Comparison of ENCODE assay signal across 21 cellular contexts in genomic region chr1:228043281-228043845, GRCh38. TPM values are rescaled to one million over a fixed set of nuclear protein-coding genes. Genes with fewer than 3 reads are reported as not detected.
DNase-seq lines count a peak whose midpoint lies in the region; ATAC-seq, FAIRE-seq and TF ChIP-seq lines count a peak whose summit lies in the region.
"Had no signal": no experiment of that assay in that cellular context is flagged by ENCODE, and none has a peak within 500 bp of the region (broad histone marks: within the 10 kb centered on the region; RNA-seq: fewer than 3 reads in every experiment).

No MANE protein-coding gene starts in this region.

- ATAC-seq in lower lobe of right lung: peak; percentile 22 to 70
- ATAC-seq in GM21529 (IDR thresholded peaks at IDR 0.05; ENCODE audit: unreplicated experiment): no peak
- ATAC-seq: activated CD8-positive, alpha-beta memory T cell treated with anti-CD3 and anti-CD28 coated beads, Interleukin-2, amount 10 ng/mL, durations not matched to agents 7 days and 5 days; gastroesophageal sphincter had no signal

- intact Hi-C loops in lower lobe of right lung (cut with DNase I): no loop called here

- peak; percentile 84 for FAIRE-seq in bronchial epithelial cell (lab: Jason Lieb, UNC)

- no peaks in the 10 kb centered on the region for H3F3A ChIP-seq in GM23248 (ENCODE audit: insufficient read depth)

- H3K9me3 ChIP-seq in GM23248 (ENCODE audit: low read depth) (no peaks in the 10 kb centered on the region), lower lobe of right lung (no peaks in the 10 kb centered on the region)
- H3K9me3 ChIP-seq: Caco-2, gastroesophageal sphincter had no signal

- no peak overlapping the region for H3K4me3 ChIP-seq in GM23248
- no peak overlapping the region for H3K4me3 ChIP-seq in bronchial epithelial cell (ENCODE audit: low read depth, low read length)
- H3K4me3 ChIP-seq in lower lobe of right lung: no peak overlapping the region
- H3K4me3 ChIP-seq: gastroesophageal sphincter, smooth muscle cell had no signal

- H3K9me2 ChIP-seq in GM23248 (ENCODE audit: insufficient read depth): no peaks in the 10 kb centered on the region

- in situ Hi-C loops in GM23248 (cut with MboI): no loop called here

- H3K27ac ChIP-seq in GM23248 (no peak overlapping the region), lower lobe of right lung (no peak overlapping the region)
- H3K27ac ChIP-seq: gastroesophageal sphincter had no signal

- H3K4me1 ChIP-seq in GM23248 (ENCODE audit: insufficient read depth) (no peaks in the 10 kb centered on the region), lower lobe of right lung (peaks cover 8% of the 10 kb centered on the region)
- H3K4me1 ChIP-seq: gastroesophageal sphincter had no signal

- TF ChIP-seq CTCF in bronchial epithelial cell (IDR thresholded peaks at IDR 0.05; ENCODE audit: insufficient read depth, low read length, severe bottlenecking): no peak
- TF ChIP-seq CTCF in lower lobe of right lung (IDR thresholded peaks at IDR 0.05): no peak

- H4K20me1 ChIP-seq in GM23248 (ENCODE audit: insufficient read depth): no peaks in the 10 kb centered on the region

- no peaks in the 10 kb centered on the region for H3K36me3 ChIP-seq in GM23248 (ENCODE audit: low read depth)
- H3K36me3 ChIP-seq in bronchial epithelial cell (ENCODE audit: control insufficient read depth, insufficient read depth, low read length): no peaks in the 10 kb centered on the region
- no peaks in the 10 kb centered on the region for H3K36me3 ChIP-seq in lower lobe of right lung
- H3K36me3 ChIP-seq: gastroesophageal sphincter had no signal

- no peaks in the 10 kb centered on the region for H3K79me2 ChIP-seq in GM23248 (ENCODE audit: insufficient read depth)

- 36% methylated on average over 7 of the region's 7 CpGs for WGBS in GM23248 (ENCODE audit: low coverage in 1 of 2, low lambda C conversion rate in 2 of 2, missing lambda C conversion rate in 2 of 2), 2 experiments

- peaks cover 32% of the 10 kb centered on the region for H3K27me3 ChIP-seq in GM23248 (replicated peaks; ENCODE audit: insufficient read depth)
- H3K27me3 ChIP-seq in bronchial epithelial cell (ENCODE audit: control insufficient read depth, insufficient read depth, low read length): peaks cover 23% of the 10 kb centered on the region
- H3K27me3 ChIP-seq in lower lobe of right lung (ENCODE audit: low read depth): peaks cover 13% of the 10 kb centered on the region

- DNase-seq in GM23248: peak; percentile 35
- DNase-seq in M059J (ENCODE audit: low read depth): peak; percentile 91
- DNase-seq in bronchial epithelial cell (ENCODE audit: low read depth): peak; percentile 94
- no peak for DNase-seq in lower lobe of right lung
- DNase-seq in NCI-H1105 treated with DMSO at 0.1 percent for 48 hours (lab: John Stamatoyannopoulos, UW): no peak
- no peak for DNase-seq in stimulated activated CD4-positive, alpha-beta T cell treated with anti-CD3 and anti-CD28 coated beads, Interleukin-2, amount 100 ng/mL, for 48 hours
- DNase-seq in NCI-H510A treated with DMSO at 0.1 percent for 48 hours (lab: John Stamatoyannopoulos, UW): no peak
- DNase-seq: activated CD4-positive, alpha-beta T cell treated with anti-CD3 and anti-CD28 coated beads for 1 hour; activated CD8-positive, alpha-beta memory T cell treated with anti-CD3 and anti-CD28 coated beads, Interleukin-2, amount 10 ng/mL, durations not matched to agents 7 days and 5 days; activated effector memory CD4-positive, alpha-beta T cell treated with Interleukin-2 at 50 U/mL for 16 hours; Caco-2; cerebellar nuclear complex; GDM1; naive B cell; NCI-H1417 treated with DMSO at 0.1 percent for 48 hours; NCI-H2227 treated with DMSO at 0.1 percent for 48 hours; T-helper 2 cell had no signal

- H3K4me2 ChIP-seq in GM23248 (ENCODE audit: unreplicated experiment): no peak overlapping the region
- H3K4me2 ChIP-seq: smooth muscle cell had no signal

- H2AFZ ChIP-seq in GM23248: no peak overlapping the region

- no peak overlapping the region for H3K9ac ChIP-seq in GM23248

RNA-seq across cellular contexts. Expression of gene WNT3A, which starts 36.6 kb away (rescaled TPM):
- total RNA-seq in GM23248 (2014; rRNA removed; shearing (Covaris generic)): not detected in 2 replicates
- not detected in 2 replicates for polyA plus RNA-seq in GM23248 (2016; fragmentation: Nextera tagmentation; extraction: Ambion mirVana)
- not detected in 2 replicates for total RNA-seq in M059J (2014; rRNA removed; shearing (Covaris generic))
- total RNA-seq in bronchial epithelial cell: not detected in 2 replicates
- total RNA-seq in lower lobe of right lung: 6.0 TPM
- total RNA-seq: activated CD8-positive, alpha-beta memory T cell treated with anti-CD3 and anti-CD28 coated beads, Interleukin-2, amount 10 ng/mL, durations not matched to agents 7 days and 5 days; gastroesophageal sphincter; lung microvascular endothelial cell had no signal
- polyA plus RNA-seq: smooth muscle cell had no signal

RNA-seq across cellular contexts. Expression of gene ARF1, which starts 39.1 kb away (rescaled TPM):
- 259 and 292 TPM in 2 replicates for total RNA-seq in GM23248 (2014; rRNA removed; shearing (Covaris generic))
- polyA plus RNA-seq in GM23248 (2016; fragmentation: Nextera tagmentation; extraction: Ambion mirVana): 656 and 698 TPM in 2 replicates
- 205 and 280 TPM in 2 replicates for total RNA-seq in M059J (2014; rRNA removed; shearing (Covaris generic))
- total RNA-seq in bronchial epithelial cell (240 and 297 TPM in 2 replicates), lower lobe of right lung (368 TPM)

RNA-seq across cellular contexts. Expression of gene C1orf35, which starts 59.8 kb away (rescaled TPM):
- total RNA-seq in GM23248 (2014; rRNA removed; shearing (Covaris generic)): 11.6 and 15.6 TPM in 2 replicates
- 19.9 and 23.4 TPM in 2 replicates for polyA plus RNA-seq in GM23248 (2016; fragmentation: Nextera tagmentation; extraction: Ambion mirVana)
- 9.3 and 19.0 TPM in 2 replicates for total RNA-seq in M059J (2014; rRNA removed; shearing (Covaris generic))
- 16.1 and 17.1 TPM in 2 replicates for total RNA-seq in bronchial epithelial cell
- total RNA-seq in lower lobe of right lung: 12.4 TPM

Comparison
In these comparisons a context has a peak if more than half of its experiments do, and no peak if none do; other contexts are left out.
1. DNase-seq: peak in GM23248 (single experiment), M059J (single experiment) and bronchial epithelial cell (single experiment); none in lower lobe of right lung (single experiment), NCI-H1105 treated with DMSO at 0.1 percent for 48 hours (single experiment), stimulated activated CD4-positive, alpha-beta T cell treated with anti-CD3 and anti-CD28 coated beads, Interleukin-2, amount 100 ng/mL, for 48 hours (0 of 2) and NCI-H510A treated with DMSO at 0.1 percent for 48 hours (single experiment).